In genomic region chrX:14963447-14964236, GRCh38 we compare ENCODE assay signal across 13 cellular contexts.
DNase-seq lines count a peak whose midpoint lies in the region; ATAC-seq and TF ChIP-seq lines count a peak whose summit lies in the region.
"Had no signal": no experiment of that assay in that cellular context is flagged by ENCODE, and none has a peak within 500 bp of the region (broad histone marks: within the 10 kb centered on the region; RNA-seq: fewer than 3 reads in every experiment).

No MANE protein-coding gene starts in this region.

- intact Hi-C loops in psoas muscle (cut with DNase I) (no loop called here), heart left ventricle (cut with DNase I) (no loop called here)

- no peak overlapping the region for H3K4me2 ChIP-seq in mesenchymal stem cell (ENCODE audit: low read length, poor library complexity, severe bottlenecking)
- H3K4me2 ChIP-seq: KMS-11 had no signal

- H3K4me3 ChIP-seq in astrocyte of the spinal cord (ENCODE audit: low read depth, low read length) (no peak overlapping the region), mesenchymal stem cell (ENCODE audit: insufficient read depth in 1 of 2, low read depth in 1 of 2, low read length in 2 of 2) (no peak overlapping the region), psoas muscle (no peak overlapping the region), heart left ventricle (no peak overlapping the region)
- H3K4me3 ChIP-seq: body of pancreas, stomach had no signal

- H3K14ac ChIP-seq in mesenchymal stem cell (ENCODE audit: low read length in 2 of 2) = no peak overlapping the region

- H3K27ac ChIP-seq in mesenchymal stem cell (ENCODE audit: low read length, poor library complexity, severe bottlenecking) (no peak overlapping the region), psoas muscle (no peak overlapping the region), heart left ventricle (no peak overlapping the region)
- H3K27ac ChIP-seq: body of pancreas, KMS-11, stomach had no signal

- H3K4me1 ChIP-seq in mesenchymal stem cell (ENCODE audit: control insufficient read depth, insufficient read depth, low read depth, low read length) (no peaks in the 10 kb centered on the region), psoas muscle (no peaks in the 10 kb centered on the region), heart left ventricle (no peaks in the 10 kb centered on the region)
- H3K4me1 ChIP-seq: body of pancreas, stomach had no signal

- DNase-seq in Caki2 (ENCODE audit: low read depth) = peak; percentile 12
- DNase-seq in LHCN-M2 (ENCODE audit: low read depth) = peak; percentile 49
- DNase-seq in astrocyte of the spinal cord (ENCODE audit: low read depth, low spot score) = peak; percentile 49
- peak; percentile 45 for DNase-seq in mesenchymal stem cell
- no peak for DNase-seq in NCI-H2029 treated with DMSO at 0.1 percent for 48 hours (lab: John Stamatoyannopoulos, UW)
- DNase-seq in psoas muscle = no peak
- no peak for DNase-seq in activated naive CD4-positive, alpha-beta T cell (lab: John Stamatoyannopoulos, UW)
- no peak for DNase-seq in heart left ventricle
- DNase-seq: body of pancreas, NCI-H2081 treated with DMSO at 0.1 percent for 48 hours, stomach had no signal

- no CpG with 5 or more reads among the region's 1 CpG for WGBS in mesenchymal stem cell
- 30 to 44% (median 43%) methylated on average over 1 of the region's 1 CpG for WGBS in psoas muscle, 3 donors
- WGBS in heart left ventricle, 4 donors = 41 to 71% (median 55%) methylated on average over 1 of the region's 1 CpG

- H2AFZ ChIP-seq in mesenchymal stem cell (ENCODE audit: low read depth, low read length) = no peak overlapping the region

- no peaks in the 10 kb centered on the region for H3K9me3 ChIP-seq in mesenchymal stem cell (ENCODE audit: control insufficient read depth, low read length)
- peaks cover 2% of the 10 kb centered on the region for H3K9me3 ChIP-seq in psoas muscle
- no peaks in the 10 kb centered on the region for H3K9me3 ChIP-seq in heart left ventricle
- H3K9me3 ChIP-seq: body of pancreas, stomach had no signal

- H4K8ac ChIP-seq in mesenchymal stem cell (ENCODE audit: low read length) = no peak overlapping the region

- TF ChIP-seq POLR2A in heart left ventricle (IDR thresholded peaks at IDR 0.05) = no peak

- H3K4ac ChIP-seq in mesenchymal stem cell (ENCODE audit: low read depth in 1 of 2, low read length in 2 of 2) = no peak overlapping the region

- H3K18ac ChIP-seq in mesenchymal stem cell (ENCODE audit: low read depth in 1 of 2, low read length in 2 of 2) = no peak overlapping the region

- no peak for ATAC-seq in psoas muscle
- no peak for ATAC-seq in heart left ventricle
- ATAC-seq: activated T-helper 17 cell treated with anti-CD3 and anti-CD28 coated beads, Interleukin-2, amount 50 U/mL, for 72 hours; body of pancreas had no signal

- no peak overlapping the region for H2AK5ac ChIP-seq in mesenchymal stem cell (ENCODE audit: low read length, severe bottlenecking)

- no peaks in the 10 kb centered on the region for H3K79me1 ChIP-seq in mesenchymal stem cell (replicated peaks; ENCODE audit: low read length, poor library complexity, severe bottlenecking)

- H2BK120ac ChIP-seq in mesenchymal stem cell (ENCODE audit: low read depth, low read length) = no peak overlapping the region

- no peak for TF ChIP-seq CTCF in astrocyte of the spinal cord (IDR thresholded peaks at IDR 0.05; ENCODE audit: low read depth, low read length)
- no peak for TF ChIP-seq CTCF in psoas muscle (IDR thresholded peaks at IDR 0.05)
- no peak for TF ChIP-seq CTCF in heart left ventricle (IDR thresholded peaks at IDR 0.05)

- in situ Hi-C loops in Caki2 (cut with HindIII; ENCODE audit: low pct_unique_long_range_greater_than_20kb, low sequenced_read_pairs) = no loop called here
- in situ Hi-C loops in astrocyte of the spinal cord (cut with HindIII; ENCODE audit: low sequenced_read_pairs) = no loop called here

- peak overlapping the region; percentile 3 for H2BK15ac ChIP-seq in mesenchymal stem cell (ENCODE audit: low read depth, poor library complexity, severe bottlenecking)

- H3K23ac ChIP-seq in mesenchymal stem cell (ENCODE audit: low read length in 2 of 2) = no peak overlapping the region

- H3K36me3 ChIP-seq in mesenchymal stem cell (ENCODE audit: control insufficient read depth in 1 of 2, insufficient read depth in 2 of 2, low read depth in 1 of 2, low read length in 2 of 2) (no peaks in the 10 kb centered on the region), psoas muscle (ENCODE audit: insufficient read depth in 1 of 2, low read depth in 1 of 2) (no peaks in the 10 kb centered on the region), heart left ventricle (no peaks in the 10 kb centered on the region)
- H3K36me3 ChIP-seq: stomach had no signal

- no peak overlapping the region for H4K91ac ChIP-seq in mesenchymal stem cell (ENCODE audit: low read length)

- no peak overlapping the region for H2BK5ac ChIP-seq in mesenchymal stem cell (ENCODE audit: low read depth, low read length, poor library complexity, severe bottlenecking)

- no peak overlapping the region for H2BK12ac ChIP-seq in mesenchymal stem cell (ENCODE audit: low read length in 2 of 2)

- no peak overlapping the region for H3K9ac ChIP-seq in mesenchymal stem cell (ENCODE audit: low read length)
- H3K9ac ChIP-seq: KMS-11 had no signal

- H3K27me3 ChIP-seq in mesenchymal stem cell (ENCODE audit: control insufficient read depth in 1 of 2, insufficient read depth in 1 of 2, low read length in 2 of 2) (peaks cover 0 to 3% of the 10 kb centered on the region in 2 experiments), psoas muscle (ENCODE audit: insufficient read depth in 3 of 3, low read length in 2 of 3) (no peaks in the 10 kb centered on the region), heart left ventricle (peaks cover 0 to 6% (median 0%) of the 10 kb centered on the region in 9 donors)
- H3K27me3 ChIP-seq: body of pancreas, stomach had no signal

Comparison
In these comparisons a context has a peak if more than half of its experiments do, and no peak if none do; other contexts are left out.
1. DNase-seq: peak in Caki2 (single experiment), LHCN-M2 (single experiment), astrocyte of the spinal cord (single experiment) and mesenchymal stem cell (single experiment); none in NCI-H2029 treated with DMSO at 0.1 percent for 48 hours (single experiment), psoas muscle (0 of 2), activated naive CD4-positive, alpha-beta T cell (0 of 4) and heart left ventricle (0 of 5).